18 cellular contexts compared by ENCODE assay signal in genomic region chr2:131641414-131642206, GRCh38.
DNase-seq lines count a peak whose midpoint lies in the region; ATAC-seq and TF ChIP-seq lines count a peak whose summit lies in the region.
"Had no signal": no experiment of that assay in that cellular context is flagged by ENCODE, and none has a peak within 500 bp of the region (broad histone marks: within the 10 kb centered on the region; RNA-seq: fewer than 3 reads in every experiment).

No MANE protein-coding gene starts in this region.

- H3K4me1 ChIP-seq in hepatocyte (ENCODE audit: insufficient read depth), result no peaks in the 10 kb centered on the region
- H3K4me1 ChIP-seq: thyroid gland had no signal

- H3K9me2 ChIP-seq in hepatocyte (replicated peaks; ENCODE audit: insufficient read depth), result no peaks in the 10 kb centered on the region

- no peaks in the 10 kb centered on the region for H4K20me1 ChIP-seq in hepatocyte (ENCODE audit: insufficient read depth, poor library complexity, severe bottlenecking)

- ATAC-seq in GM18868 (IDR thresholded peaks at IDR 0.05; ENCODE audit: unreplicated experiment), result peak; percentile 56
- no peak for ATAC-seq in HG03139 (IDR thresholded peaks at IDR 0.05; ENCODE audit: unreplicated experiment)
- ATAC-seq: esophagus mucosa; HepG2; naive thymus-derived CD8-positive, alpha-beta T cell had no signal

- TF ChIP-seq CTCF in hepatocyte (IDR thresholded peaks at IDR 0.05; ENCODE audit: poor library complexity), result no peak

- WGBS in hepatocyte (ENCODE audit: low lambda C conversion rate, missing lambda C conversion rate), result 79% methylated on average over 3 of the region's 3 CpGs

- H3K4me3 ChIP-seq in hepatocyte, result no peak overlapping the region
- H3K4me3 ChIP-seq: thyroid gland had no signal

- no peaks in the 10 kb centered on the region for H3K27me3 ChIP-seq in hepatocyte
- H3K27me3 ChIP-seq: thyroid gland had no signal

- no peaks in the 10 kb centered on the region for H3K9me3 ChIP-seq in hepatocyte (ENCODE audit: low read depth)
- H3K9me3 ChIP-seq: thyroid gland had no signal

- no peak overlapping the region for H3K4me2 ChIP-seq in hepatocyte

- no peak overlapping the region for H2AFZ ChIP-seq in hepatocyte

- DNase-seq in NOMO-1 (lab: John Stamatoyannopoulos, UW; ENCODE audit: unreplicated experiment in 2 of 2) (peak; percentile 78 to 84), epidermal melanocyte (ENCODE audit: insufficient read length, low spot score) (peak; percentile 21), pons (ENCODE audit: low spot score) (peak; percentile 9), T-helper 2 cell (no peak), hepatocyte (ENCODE audit: low spot score) (no peak), NCI-H524 (lab: John Stamatoyannopoulos, UW) (no peak)
- DNase-seq: activated CD4-positive, alpha-beta memory T cell treated with anti-CD3 and anti-CD28 coated beads, Interleukin-2, amount 10 ng/mL, durations not matched to agents 7 days and 5 days; central memory CD4-positive, alpha-beta T cell; COR-L47; GOT3; naive thymus-derived CD8-positive, alpha-beta T cell; NCI-H2029; T-helper 9 cell; thyroid gland had no signal

- H3K27ac ChIP-seq in hepatocyte, result no peak overlapping the region
- H3K27ac ChIP-seq: thyroid gland had no signal

- no peaks in the 10 kb centered on the region for H3K36me3 ChIP-seq in hepatocyte (replicated peaks; ENCODE audit: insufficient read depth, low read depth)
- H3K36me3 ChIP-seq: thyroid gland had no signal

- H3K79me2 ChIP-seq in hepatocyte, result no peaks in the 10 kb centered on the region

Comparison
In these comparisons a context has a peak if more than half of its experiments do, and no peak if none do; other contexts are left out.
1. DNase-seq: peak in NOMO-1 (2 of 2), epidermal melanocyte (single experiment) and pons (single experiment); none in T-helper 2 cell (0 of 5), hepatocyte (single experiment) and NCI-H524 (0 of 2).